Comparison of ENCODE assay signal across 12 cellular contexts in the genomic region with DNA sequence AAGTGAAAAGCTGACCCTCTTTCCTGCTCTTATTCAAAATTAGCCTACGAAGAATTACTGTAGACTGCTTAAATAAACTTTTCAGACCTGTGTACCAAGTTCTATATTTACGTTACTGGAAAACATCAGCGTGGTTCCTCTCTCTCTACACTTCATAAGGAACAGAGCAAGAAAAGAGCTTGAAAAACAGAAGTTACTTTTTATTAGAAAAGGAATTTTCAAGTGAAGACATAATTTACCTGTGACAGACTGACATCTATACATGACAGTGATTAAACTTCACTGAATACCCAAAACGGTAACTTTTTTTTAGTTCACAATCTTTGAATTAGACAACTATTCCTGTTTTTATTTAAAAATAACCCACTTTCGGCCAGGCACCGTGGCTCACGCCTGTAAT. TPM values are rescaled to one million over a fixed set of nuclear protein-coding genes. Genes with fewer than 3 reads are reported as not detected.
DNase-seq lines count a peak whose midpoint lies in the region; ATAC-seq, FAIRE-seq and TF ChIP-seq lines count a peak whose summit lies in the region.
"Had no signal": no experiment of that assay in that cellular context is flagged by ENCODE, and none has a peak within 500 bp of the region (broad histone marks: within the 10 kb centered on the region; RNA-seq: fewer than 3 reads in every experiment).

No MANE protein-coding gene starts in this region.

- peaks cover 33% of the 10 kb centered on the region for H3F3A ChIP-seq in neural progenitor cell (ENCODE audit: low read depth)

- DNase-seq in heart left ventricle (no peak), Right ventricle myocardium superior (no peak), endothelial cell of umbilical vein (ENCODE audit: low read depth, low spot score) (no peak), neural progenitor cell (ENCODE audit: low spot score) (no peak), uterus (no peak), NOMO-1 (lab: John Stamatoyannopoulos, UW; ENCODE audit: unreplicated experiment in 2 of 2) (no peak), activated gamma-delta T cell treated with Interleukin-2 at 50 U/mL for 16 hours (no peak), foreskin melanocyte (no peak)
- DNase-seq: activated CD8-positive, alpha-beta T cell treated with anti-CD3 and anti-CD28 coated beads for 36 hours; H7 had no signal

- H3K9ac ChIP-seq in endothelial cell of umbilical vein (replicated peaks; ENCODE audit: extremely low read depth, insufficient read depth, low read length) (no peak overlapping the region), neural progenitor cell (no peak overlapping the region)

- no TSS peak for BruUV-seq in endothelial cell of umbilical vein (replicated peaks; lab: Mats Ljungman, UMichigan)

- TF ChIP-seq CTCF in heart left ventricle (IDR thresholded peaks at IDR 0.05) (no peak), endothelial cell of umbilical vein (IDR thresholded peaks at IDR 0.05; ENCODE audit: extremely low read depth in 1 of 2, insufficient read depth in 1 of 2, low read depth in 1 of 2, low read length in 2 of 2) (no peak), neural progenitor cell (IDR thresholded peaks at IDR 0.05) (no peak), uterus (IDR thresholded peaks at IDR 0.05) (no peak)

- peaks cover 39% of the 10 kb centered on the region for H3K36me3 Mint-ChIP-seq in neural progenitor cell

- H3K4me2 ChIP-seq in endothelial cell of umbilical vein (ENCODE audit: insufficient read depth, low read length) (peak overlapping the region; percentile 23), neural progenitor cell (peak overlapping the region; percentile 87)

- 50 to 70% (median 53%) methylated on average over 7 of the region's 7 CpGs for WGBS in heart left ventricle, 4 donors

- peaks cover 2% of the 10 kb centered on the region for H3K27me3 Mint-ChIP-seq in neural progenitor cell (ENCODE audit: insufficient read depth, low read depth)

- TF ChIP-seq POLR2A in heart left ventricle (IDR thresholded peaks at IDR 0.05) (no peak), endothelial cell of umbilical vein (IDR thresholded peaks at IDR 0.05; ENCODE audit: low read depth, low read length) (no peak), uterus (IDR thresholded peaks at IDR 0.05) (no peak)

- peaks cover 23% of the 10 kb centered on the region for H3K4me1 Mint-ChIP-seq in neural progenitor cell

- POLR2A ChIA-PET in endothelial cell of umbilical vein (lab: Charles Lee), result no interaction called here

- peaks cover 69% of the 10 kb centered on the region for H3K79me2 ChIP-seq in endothelial cell of umbilical vein (ENCODE audit: control insufficient read depth, insufficient read depth, low read length)
- H3K79me2 ChIP-seq in neural progenitor cell (ENCODE audit: low read depth), result peaks cover 75% of the 10 kb centered on the region

- intact Hi-C loops in heart left ventricle (cut with DNase I), result loop anchor here (5.0 to 10.0 kb wide), 16 partner anchors 38 to 175 kb away; no protein-coding TSS in a partner anchor
- intact Hi-C loops in Right ventricle myocardium superior (cut with DNase I), result loop anchor here (10.0 kb wide), 1 partner anchor 165 kb away; no protein-coding TSS in a partner anchor
- intact Hi-C loops in endothelial cell of umbilical vein (cut with micrococcal nuclease), result loop anchor here (5.0 kb wide), 1 partner anchor 168 kb away; no protein-coding TSS in a partner anchor
- intact Hi-C loops in uterus (cut with DNase I; ENCODE audit: low total_unique reads), result loop anchor here (10.0 kb wide), 1 partner anchor 125 kb away; a partner anchor contains a TSS

- ATAC-seq in heart left ventricle (no peak), Right ventricle myocardium superior (ENCODE audit: poor library complexity) (no peak)
- ATAC-seq: activated CD8-positive, alpha-beta T cell treated with anti-CD3 and anti-CD28 coated beads for 36 hours; left lobe of liver had no signal

- H3K36me3 ChIP-seq in heart left ventricle (no peaks in the 10 kb centered on the region), endothelial cell of umbilical vein (ENCODE audit: control insufficient read depth in 2 of 2, extremely low read depth in 1 of 2, insufficient read depth in 2 of 2, low read length in 2 of 2) (no peaks in the 10 kb centered on the region), neural progenitor cell (peaks cover 10% of the 10 kb centered on the region), uterus (no peaks in the 10 kb centered on the region)

- peak overlapping the region in 10 of 12 donors; percentile 35 to 99 (median 94) for H3K27ac ChIP-seq in heart left ventricle
- no peak overlapping the region for H3K27ac ChIP-seq in endothelial cell of umbilical vein (ENCODE audit: insufficient read depth, low read depth, low read length)
- H3K27ac ChIP-seq in neural progenitor cell, result no peak overlapping the region
- H3K27ac ChIP-seq in uterus, result peak overlapping the region; percentile 99 to 100

- peaks cover 25% of the 10 kb centered on the region for H3K9me3 Mint-ChIP-seq in neural progenitor cell
- H3K9me3 Mint-ChIP-seq: activated CD8-positive, alpha-beta T cell treated with anti-CD3 and anti-CD28 coated beads for 36 hours had no signal

- no peaks in the 10 kb centered on the region for H3K9me1 ChIP-seq in endothelial cell of umbilical vein (replicated peaks; ENCODE audit: control insufficient read depth, extremely low read depth, insufficient read depth, low read length)

- peaks cover 0 to 2% (median 0%) of the 10 kb centered on the region in 12 donors for H3K9me3 ChIP-seq in heart left ventricle
- H3K9me3 ChIP-seq in endothelial cell of umbilical vein (replicated peaks; ENCODE audit: control insufficient read depth, insufficient read depth, low read length), result no peaks in the 10 kb centered on the region
- no peaks in the 10 kb centered on the region for H3K9me3 ChIP-seq in neural progenitor cell (ENCODE audit: low read depth)
- H3K9me3 ChIP-seq in uterus, result no peaks in the 10 kb centered on the region

- H3K27ac Mint-ChIP-seq in neural progenitor cell, result no peak overlapping the region
- H3K27ac Mint-ChIP-seq: activated CD8-positive, alpha-beta T cell treated with anti-CD3 and anti-CD28 coated beads for 36 hours had no signal

- CTCF ChIA-PET in endothelial cell of umbilical vein (lab: Charles Lee), result no interaction called here

- H3K4me1 ChIP-seq in heart left ventricle (peaks cover 0 to 61% (median 33%) of the 10 kb centered on the region in 12 donors), endothelial cell of umbilical vein (ENCODE audit: control insufficient read depth, extremely low read depth, insufficient read depth, low read length) (peaks cover 21% of the 10 kb centered on the region), neural progenitor cell (peaks cover 30% of the 10 kb centered on the region), uterus (no peaks in the 10 kb centered on the region)

- H3K4me3 ChIP-seq in heart left ventricle, result peak overlapping the region in 11 of 12 donors; percentile 6 to 97 (median 92)
- H3K4me3 ChIP-seq in endothelial cell of umbilical vein (replicated peaks in 1 of 3; ENCODE audit: insufficient read depth in 1 of 3, low read depth in 1 of 3, low read length in 3 of 3), result no peak overlapping the region
- H3K4me3 ChIP-seq in neural progenitor cell, result peak overlapping the region; percentile 100
- H3K4me3 ChIP-seq in uterus, result peak overlapping the region in 1 of 2 donors; percentile 79

- H2AFZ ChIP-seq in endothelial cell of umbilical vein (ENCODE audit: low read depth, low read length) (no peak overlapping the region), neural progenitor cell (replicated peaks) (no peak overlapping the region)

- FAIRE-seq in endothelial cell of umbilical vein (lab: Jason Lieb, UNC), result no peak

- H3K27me3 ChIP-seq in heart left ventricle, result peaks cover 0 to 6% (median 0%) of the 10 kb centered on the region in 9 donors
- H3K27me3 ChIP-seq in endothelial cell of umbilical vein (ENCODE audit: control insufficient read depth in 2 of 2, insufficient read depth in 2 of 2, low read length in 2 of 2), result no peaks in the 10 kb centered on the region
- H3K27me3 ChIP-seq in neural progenitor cell, result peaks cover 10% of the 10 kb centered on the region
- no peaks in the 10 kb centered on the region for H3K27me3 ChIP-seq in uterus

- dilution Hi-C loops in endothelial cell of umbilical vein (cut with MboI; ENCODE audit: extremely low pct_ligation_motif_present, low sequenced_read_pairs), result no loop called here

- H4K20me1 ChIP-seq in endothelial cell of umbilical vein (replicated peaks; ENCODE audit: control insufficient read depth, extremely low read depth, insufficient read depth, low read length), result no peaks in the 10 kb centered on the region
- H4K20me1 ChIP-seq in neural progenitor cell (ENCODE audit: low read depth), result peaks cover 48% of the 10 kb centered on the region

- peak overlapping the region; percentile 68 for H3K4me3 Mint-ChIP-seq in neural progenitor cell
- H3K4me3 Mint-ChIP-seq: activated CD8-positive, alpha-beta T cell treated with anti-CD3 and anti-CD28 coated beads for 36 hours had no signal

TF ChIP-seq in endothelial cell of umbilical vein, 7 proteins besides CTCF, POLR2A, EP300 and RAD21 (continues in another document):
- TF ChIP-seq FOS (IDR thresholded peaks at IDR 0.05; ENCODE audit: borderline replicate concordance, insufficient read depth, low read length) (no peak), MYC (IDR thresholded peaks at IDR 0.05; ENCODE audit: low read depth, low read length) (no peak), EZH2 (IDR thresholded peaks at IDR 0.05; ENCODE audit: borderline replicate concordance, low read depth, low read length, severe bottlenecking) (no peak), GATA2 (IDR thresholded peaks at IDR 0.05; ENCODE audit: insufficient read depth, insufficient read length, low read depth, low read length) (no peak), JUN (IDR thresholded peaks at IDR 0.05; ENCODE audit: borderline replicate concordance, insufficient read depth, insufficient read length, low read depth) (no peak)
- TF ChIP-seq, protein P1, sequence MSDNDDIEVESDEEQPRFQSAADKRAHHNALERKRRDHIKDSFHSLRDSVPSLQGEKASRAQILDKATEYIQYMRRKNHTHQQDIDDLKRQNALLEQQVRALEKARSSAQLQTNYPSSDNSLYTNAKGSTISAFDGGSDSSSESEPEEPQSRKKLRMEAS (IDR thresholded peaks at IDR 0.05; ENCODE audit: insufficient read depth, insufficient read length), result no peak

RNA-seq across cellular contexts. Expression of a gene that starts 2.7 kb away (rescaled TPM):
- total RNA-seq in heart left ventricle (100 to 1,000 TPM in 4 of 9 donors, 10 to 100 TPM in 5; 54.3 to 183 (median 97.6) TPM), Right ventricle myocardium superior (70.4 TPM), endothelial cell of umbilical vein (80.3 and 95.6 TPM in 2 replicates), neural progenitor cell (ENCODE audit: low replicate concordance) (230 and 346 TPM in 2 replicates), uterus (100 to 1,000 TPM in 1 of 4 donors, 10 to 100 TPM in 3; 22.9 to 109 (median 78.3) TPM)
- polyA plus RNA-seq in heart left ventricle (10 to 100 TPM; 17.0 to 41.5 TPM), endothelial cell of umbilical vein (14.8 and 19.9 TPM in 2 replicates)
- 39.1 and 49.2 TPM in 2 replicates for polyA plus RNA-seq in endothelial cell of umbilical vein (2011; cell fraction: cytosol; rRNA removed)
- polyA plus RNA-seq in endothelial cell of umbilical vein (2011; cell fraction: nucleus; rRNA removed), result 53.5 and 71.8 TPM in 2 replicates
- 45.7 and 69.3 TPM in 2 replicates for polyA plus RNA-seq in endothelial cell of umbilical vein (2012)
- polyA minus RNA-seq in endothelial cell of umbilical vein, result 74.8 and 89.2 TPM in 2 replicates
- polyA minus RNA-seq in endothelial cell of umbilical vein (2011; cell fraction: cytosol; rRNA and poly(A)+ RNA removed), result 20.8 TPM
- 64.3 and 82.0 TPM in 2 replicates for polyA minus RNA-seq in endothelial cell of umbilical vein (2011; cell fraction: nucleus; rRNA and poly(A)+ RNA removed)
- total RNA-seq: T-helper 1 cell treated with Interleukin-12 subunit alpha and Interleukin-12 subunit beta and Interleukin-4 antibody, amounts not matched to agents 30 ng/mL and 1 ng/mL, for 36 hours had no signal

Comparison
In these comparisons a context has a peak if more than half of its experiments do, and no peak if none do; other contexts are left out.
1. H3K27ac ChIP-seq: peak in heart left ventricle (10 of 12) and uterus (2 of 2); none in endothelial cell of umbilical vein (single experiment) and neural progenitor cell (single experiment).
2. H3K4me3 ChIP-seq: peak in heart left ventricle (11 of 12) and neural progenitor cell (single experiment); none in endothelial cell of umbilical vein (0 of 3).